9 cellular contexts compared by ENCODE assay signal in the genomic region with DNA sequence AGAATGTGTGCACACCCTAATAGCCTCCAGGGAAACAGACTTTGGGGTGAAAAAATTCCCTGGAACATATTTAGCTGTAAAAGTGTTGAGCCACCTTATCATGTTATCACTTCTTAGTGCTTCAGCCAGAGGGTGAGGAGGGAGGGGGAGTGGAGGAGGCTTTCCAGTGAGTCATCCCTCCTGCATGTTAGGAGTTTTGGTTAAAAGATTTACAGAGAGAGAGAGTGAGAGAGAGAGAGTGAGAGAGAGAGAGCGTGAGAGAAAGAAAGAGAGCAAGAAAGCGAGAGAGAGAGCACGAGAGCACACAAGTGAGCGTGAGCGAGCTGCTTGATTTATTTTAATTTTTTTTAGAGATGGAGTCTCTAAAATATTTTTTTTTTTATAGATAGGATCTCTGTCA. TPM values are rescaled to one million over a fixed set of nuclear protein-coding genes. Genes with fewer than 3 reads are reported as not detected.
DNase-seq lines count a peak whose midpoint lies in the region; ATAC-seq, FAIRE-seq and TF ChIP-seq lines count a peak whose summit lies in the region.
"Had no signal": no experiment of that assay in that cellular context is flagged by ENCODE, and none has a peak within 500 bp of the region (broad histone marks: within the 10 kb centered on the region; RNA-seq: fewer than 3 reads in every experiment).

No MANE protein-coding gene starts in this region.

- DNase-seq in GM03348 (ENCODE audit: low spot score) (peak; percentile 71), RWPE2 (ENCODE audit: low spot score) (no peak), retinal pigment epithelial cell (ENCODE audit: low read depth) (peak; percentile 62), tibial nerve (ENCODE audit: low spot score in 2 of 2) (no peak), HepG2 (ENCODE audit: low spot score) (no peak), sigmoid colon (no peak), GM12891 (ENCODE audit: insufficient read length, low spot score) (no peak)
- DNase-seq: SHP77 treated with DMSO at 0.1 percent for 48 hours had no signal

- intact Hi-C loops in HepG2 (cut with micrococcal nuclease; ENCODE audit: unreplicated experiment) (loop anchor here (10.0 kb wide), 1 partner anchor 585 kb away; no protein-coding TSS in a partner anchor), sigmoid colon (cut with DNase I) (loop anchor here (10.0 kb wide), 2 partner anchors 585 to 615 kb away; no protein-coding TSS in a partner anchor)

- FAIRE-seq in HepG2 (lab: Jason Lieb, UNC) (no peak), GM12891 (lab: Jason Lieb, UNC) (no peak)

- TF ChIP-seq CTCF in RWPE2 (IDR thresholded peaks at IDR 0.05; ENCODE audit: poor library complexity, severe bottlenecking) = no peak
- TF ChIP-seq CTCF in gastroesophageal sphincter (IDR thresholded peaks at IDR 0.05) = no peak
- no peak for TF ChIP-seq CTCF in retinal pigment epithelial cell (conservative IDR thresholded peaks at IDR 0.05; ENCODE audit: low read depth, low read length)
- peak in 1 of 5 experiments; percentile 24 for TF ChIP-seq CTCF in tibial nerve (IDR thresholded peaks at IDR 0.05)
- TF ChIP-seq CTCF in HepG2 (CRISPR knock-in tag; IDR thresholded peaks at IDR 0.05) = no peak
- TF ChIP-seq CTCF in sigmoid colon (IDR thresholded peaks at IDR 0.05) = no peak

- TF ChIP-seq POLR2A in gastroesophageal sphincter (IDR thresholded peaks at IDR 0.05) = no peak
- TF ChIP-seq POLR2A in tibial nerve (IDR thresholded peaks at IDR 0.05) = no peak
- TF ChIP-seq POLR2A in HepG2 (IDR thresholded peaks at IDR 0.05; ENCODE audit: insufficient read depth in 1 of 2, low read depth in 2 of 2, low read length in 2 of 2) = no peak
- no peak for TF ChIP-seq POLR2A in sigmoid colon (IDR thresholded peaks at IDR 0.05)
- no peak for TF ChIP-seq POLR2A in GM12891 (IDR thresholded peaks at IDR 0.05; ENCODE audit: low read depth, low read length)

- CTCF ChIA-PET in HepG2 (lab: Yijun Ruan, JAX; ENCODE audit: low intra/inter-chr PET ratio, low total read pairs) = no interaction called here

- TF ChIP-seq RAD21 in HepG2 (CRISPR knock-in tag; IDR thresholded peaks at IDR 0.05) = no peak

- ATAC-seq in RWPE2 (ENCODE audit: low read depth) (peak; percentile 94), gastroesophageal sphincter (peak; percentile 85), HepG2 (no peak)

- in situ Hi-C loops in HepG2 (cut with HindIII; ENCODE audit: extremely low pct_ligation_motif_present, low pct_unique_long_range_greater_than_20kb) = loop anchor here (10.0 kb wide), 1 partner anchor 595 kb away; the partner anchor contains the start of gene ZNF648

- H3K4me2 ChIP-seq in HepG2 (ENCODE audit: low read depth, low read length) = no peak overlapping the region

- H3K27me3 ChIP-seq in RWPE2 (ENCODE audit: insufficient read depth, poor library complexity, severe bottlenecking) (no peaks in the 10 kb centered on the region), gastroesophageal sphincter (no peaks in the 10 kb centered on the region), tibial nerve (peaks cover 0 to 5% of the 10 kb centered on the region in 2 donors), HepG2 (ENCODE audit: control insufficient read depth in 1 of 2, insufficient read depth in 2 of 2, low read length in 2 of 2) (no peaks in the 10 kb centered on the region; a peak in 1 of 5 replicates), sigmoid colon (no peaks in the 10 kb centered on the region)

- H3K79me2 ChIP-seq in HepG2 (ENCODE audit: insufficient read depth, low read length) = no peaks in the 10 kb centered on the region

- H3K36me3 ChIP-seq in RWPE2 (ENCODE audit: low read depth) = no peaks in the 10 kb centered on the region
- no peaks in the 10 kb centered on the region for H3K36me3 ChIP-seq in gastroesophageal sphincter
- no peaks in the 10 kb centered on the region for H3K36me3 ChIP-seq in tibial nerve
- no peaks in the 10 kb centered on the region for H3K36me3 ChIP-seq in HepG2 (replicated peaks in 1 of 2; ENCODE audit: control insufficient read depth in 1 of 2, insufficient read depth in 2 of 2, low read length in 2 of 2)
- H3K36me3 ChIP-seq in sigmoid colon = no peaks in the 10 kb centered on the region

- no peak overlapping the region for H3K9ac ChIP-seq in HepG2 (ENCODE audit: insufficient read depth, low read depth, low read length)

- POLR2A ChIA-PET in HepG2 (lab: Yijun Ruan, JAX) = no interaction called here

- peaks cover 5% of the 10 kb centered on the region for H3K4me1 ChIP-seq in RWPE2 (ENCODE audit: insufficient read depth, poor library complexity, severe bottlenecking)
- peaks cover 0 to 10% (median 0%) of the 10 kb centered on the region in 3 donors for H3K4me1 ChIP-seq in gastroesophageal sphincter
- no peaks in the 10 kb centered on the region for H3K4me1 ChIP-seq in tibial nerve
- no peaks in the 10 kb centered on the region for H3K4me1 ChIP-seq in HepG2 (ENCODE audit: insufficient read depth, low read length)
- peaks cover 0 to 11% (median 3%) of the 10 kb centered on the region in 4 donors for H3K4me1 ChIP-seq in sigmoid colon

- H3K27ac ChIP-seq in RWPE2 (ENCODE audit: poor library complexity, severe bottlenecking) (no peak overlapping the region), gastroesophageal sphincter (no peak overlapping the region), tibial nerve (no peak overlapping the region), HepG2 (ENCODE audit: extremely low read length, insufficient read depth, low read length) (no peak overlapping the region), sigmoid colon (no peak overlapping the region)

- H3K9me3 ChIP-seq in RWPE2 (ENCODE audit: severe bottlenecking) = no peaks in the 10 kb centered on the region
- H3K9me3 ChIP-seq in gastroesophageal sphincter = no peaks in the 10 kb centered on the region
- H3K9me3 ChIP-seq in tibial nerve = no peaks in the 10 kb centered on the region
- H3K9me3 ChIP-seq in HepG2 (ENCODE audit: low read length) = no peaks in the 10 kb centered on the region
- H3K9me3 ChIP-seq in sigmoid colon = no peaks in the 10 kb centered on the region

- no peaks in the 10 kb centered on the region for H4K20me1 ChIP-seq in HepG2 (ENCODE audit: insufficient read depth, low read length)

- 19 to 27% methylated on average over 5 of the region's 5 CpGs for WGBS in gastroesophageal sphincter (ENCODE audit: low coverage in 1 of 2), 2 donors
- WGBS in tibial nerve, 2 donors = 59 to 67% methylated on average over 5 of the region's 5 CpGs
- WGBS in HepG2 (ENCODE audit: low lambda C conversion rate) = 23% methylated on average over 5 of the region's 5 CpGs
- 76% methylated on average over 5 of the region's 5 CpGs for WGBS in sigmoid colon, 2 donors

- no peak overlapping the region for H2AFZ ChIP-seq in HepG2 (ENCODE audit: low read length)

- no peak overlapping the region for H3K4me3 ChIP-seq in RWPE2 (ENCODE audit: severe bottlenecking)
- no peak overlapping the region for H3K4me3 ChIP-seq in gastroesophageal sphincter
- H3K4me3 ChIP-seq in retinal pigment epithelial cell (ENCODE audit: low read length) = no peak overlapping the region
- H3K4me3 ChIP-seq in tibial nerve = no peak overlapping the region
- no peak overlapping the region for H3K4me3 ChIP-seq in HepG2 (replicated peaks in 1 of 3; ENCODE audit: insufficient read depth in 1 of 3, low read depth in 2 of 3, low read length in 3 of 3)
- no peak overlapping the region for H3K4me3 ChIP-seq in sigmoid colon

- no TSS peak for BruUV-seq in HepG2 (replicated peaks; lab: Mats Ljungman, UMichigan)

- TF ChIP-seq EP300 in gastroesophageal sphincter (IDR thresholded peaks at IDR 0.05) (no peak), tibial nerve (IDR thresholded peaks at IDR 0.05) (no peak), HepG2 (IDR thresholded peaks at IDR 0.05; ENCODE audit: low read depth in 2 of 2, low read length in 2 of 2) (no peak), HepG2 (CRISPR knock-in tag; IDR thresholded peaks at IDR 0.05; ENCODE audit: borderline replicate concordance) (no peak), sigmoid colon (IDR thresholded peaks at IDR 0.05) (no peak)

TF ChIP-seq in HepG2, 621 proteins besides CTCF, POLR2A, EP300 and RAD21 (continues in another document):
- TF ChIP-seq MAFF (IDR thresholded peaks at IDR 0.05; ENCODE audit: low read depth, low read length) (no peak), HMGA1 (CRISPR knock-in tag; conservative IDR thresholded peaks at IDR 0.05) (no peak), ZBTB1 (CRISPR knock-in tag; IDR thresholded peaks at IDR 0.05; ENCODE audit: borderline replicate concordance) (no peak)

TF ChIP-seq in GM12891, 5 proteins besides CTCF, POLR2A, EP300 and RAD21 (continues in another document):
- TF ChIP-seq SPI1 (IDR thresholded peaks at IDR 0.05; ENCODE audit: low read depth, low read length) (no peak), POU2F2 (IDR thresholded peaks at IDR 0.05; ENCODE audit: low read depth, low read length) (no peak), TAF1 (IDR thresholded peaks at IDR 0.05; ENCODE audit: low read depth, low read length) (no peak), POLR2AphosphoS5 (IDR thresholded peaks at IDR 0.05; ENCODE audit: low read depth, low read length) (no peak)

RNA-seq across cellular contexts. Expression of gene CACNA1E, which starts 13.5 kb away (rescaled TPM):
- total RNA-seq in gastroesophageal sphincter = under 1 TPM; 0.13 to 0.23 (median 0.16) TPM
- total RNA-seq in tibial nerve = not detected
- not detected in 2 replicates for total RNA-seq in HepG2 (2016; rRNA removed; fragmentation: Illumina TruSeq; extraction: Trizol)
- total RNA-seq in HepG2 (2016; cell fraction: cytosol; rRNA removed; fragmentation: Illumina TruSeq; extraction: Trizol; ENCODE audit: low read depth) = not detected in 2 replicates
- total RNA-seq in HepG2 (2016; cell fraction: insoluble cytoplasmic fraction; rRNA removed; fragmentation: Illumina TruSeq; extraction: Trizol) = not detected in 2 replicates
- not detected in 2 replicates for total RNA-seq in HepG2 (2016; cell fraction: membrane; rRNA removed; fragmentation: Illumina TruSeq; extraction: Trizol)
- total RNA-seq in HepG2 (2016; cell fraction: nucleus; rRNA removed; fragmentation: Illumina TruSeq; extraction: Trizol) = not detected in 2 replicates
- polyA plus RNA-seq in HepG2 (2011; rRNA removed) = not detected in 2 replicates
- polyA plus RNA-seq in HepG2 (2011; cell fraction: cytosol; rRNA removed) = not detected in 2 replicates
- polyA plus RNA-seq in HepG2 (2011; cell fraction: nucleus; rRNA removed) = 0.02 TPM in 2 replicates
- not detected in 2 replicates for polyA plus RNA-seq in HepG2 (2012)
- polyA plus RNA-seq in HepG2 (2016; cell fraction: cytosol; fragmentation: Illumina TruSeq; extraction: Trizol; ENCODE audit: low read depth) = not detected in 2 replicates
- not detected in 2 replicates for polyA plus RNA-seq in HepG2 (2016; cell fraction: insoluble cytoplasmic fraction; fragmentation: Illumina TruSeq; extraction: Trizol; ENCODE audit: low read depth)
- polyA plus RNA-seq in HepG2 (2016; cell fraction: membrane; fragmentation: Illumina TruSeq; extraction: Trizol; ENCODE audit: low read depth) = not detected in 2 replicates
- not detected in 2 replicates for polyA plus RNA-seq in HepG2 (2016; cell fraction: nucleus; fragmentation: Illumina TruSeq; extraction: Trizol; ENCODE audit: insufficient read depth, low read depth)
- 0.02 TPM in 1 of 2 replicates, not detected in the other for polyA minus RNA-seq in HepG2 (2011; rRNA and poly(A)+ RNA removed; ENCODE audit: low replicate concordance)
- not detected in 2 replicates for polyA minus RNA-seq in HepG2 (2011; cell fraction: cytosol; rRNA and poly(A)+ RNA removed)
- not detected in 2 replicates for polyA minus RNA-seq in HepG2 (2011; cell fraction: nucleus; rRNA and poly(A)+ RNA removed)
- 1 to 10 TPM in 1 of 4 donors, under 1 TPM in 3; 0.16 to 1.1 (median 0.52) TPM for total RNA-seq in sigmoid colon
- polyA plus RNA-seq in sigmoid colon = under 1 TPM in 1 of 3 donors, not detected in 2; 0.25 TPM
- 14.1 TPM for polyA plus RNA-seq in GM12891 (2012; ENCODE audit: low read depth, missing spikeins)

Comparison
In these comparisons a context has a peak if more than half of its experiments do, and no peak if none do; other contexts are left out.
1. DNase-seq: peak in GM03348 (single experiment) and retinal pigment epithelial cell (single experiment); none in RWPE2 (single experiment), tibial nerve (0 of 2), HepG2 (single experiment), sigmoid colon (single experiment) and GM12891 (single experiment).